14 cellular contexts compared by ENCODE assay signal in the genomic region with DNA sequence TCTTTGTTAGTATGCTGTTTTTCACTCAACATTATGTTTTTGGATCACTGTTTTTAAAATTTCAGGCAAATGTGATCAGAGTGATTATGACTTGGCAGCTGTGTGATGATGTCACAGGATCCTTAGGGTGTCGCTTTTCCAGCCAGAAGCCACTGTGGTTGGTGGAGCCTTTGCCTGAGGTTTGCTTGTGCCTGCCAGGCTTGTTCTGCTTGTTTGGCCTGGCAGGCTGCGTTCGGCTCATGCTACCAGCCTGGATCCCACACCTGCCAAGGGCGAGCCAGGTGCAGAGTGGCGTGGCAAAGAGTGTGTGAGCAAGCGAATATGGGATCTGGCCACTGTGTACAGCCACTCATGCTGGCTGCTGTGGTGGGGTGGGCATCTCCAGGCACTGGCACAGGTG. TPM values are rescaled to one million over a fixed set of nuclear protein-coding genes. Genes with fewer than 3 reads are reported as not detected.
DNase-seq lines count a peak whose midpoint lies in the region; ATAC-seq and TF ChIP-seq lines count a peak whose summit lies in the region.
"Had no signal": no experiment of that assay in that cellular context is flagged by ENCODE, and none has a peak within 500 bp of the region (broad histone marks: within the 10 kb centered on the region; RNA-seq: fewer than 3 reads in every experiment).

No MANE protein-coding gene starts in this region.

- no peaks in the 10 kb centered on the region for H3K4me1 Mint-ChIP-seq in glutamatergic neuron (ENCODE audit: low read depth, unreplicated experiment)
- H3K4me1 Mint-ChIP-seq: CD14-positive monocyte had no signal

- TF ChIP-seq CTCF in HEK293 (tag by site-specific recombination; IDR thresholded peaks at IDR 0.05) (no peak), smooth muscle cell (IDR thresholded peaks at IDR 0.05; ENCODE audit: borderline replicate concordance, insufficient read depth, poor library complexity, severe bottlenecking) (no peak), glutamatergic neuron (IDR thresholded peaks at IDR 0.05; ENCODE audit: partially characterized antibody, unreplicated experiment) (no peak)

- peaks cover 8% of the 10 kb centered on the region for H3K79me2 ChIP-seq in smooth muscle cell (ENCODE audit: low read depth)

- peak; percentile 43 for DNase-seq in NCI-H345 treated with DMSO at 0.1 percent for 48 hours (lab: John Stamatoyannopoulos, UW; ENCODE audit: unreplicated experiment)
- DNase-seq in smooth muscle cell (lab: John Stamatoyannopoulos, UW; ENCODE audit: unreplicated experiment), result no peak
- DNase-seq in dermis blood vessel endothelial cell, result no peak
- no peak for DNase-seq in GDM1 (lab: John Stamatoyannopoulos, UW)
- no peak for DNase-seq in glutamatergic neuron
- DNase-seq: NCI-H1436, ovary, Right ventricle myocardium superior, WERI-Rb-1 had no signal

- H3K9me3 ChIP-seq in HEK293 (ENCODE audit: control insufficient read depth, insufficient read depth, low read depth, low read length) (no peaks in the 10 kb centered on the region), esophagus (ENCODE audit: control insufficient read depth in 2 of 2, insufficient read depth in 1 of 2, low read depth in 1 of 2, low read length in 1 of 2) (no peaks in the 10 kb centered on the region), smooth muscle cell (replicated peaks; ENCODE audit: low read depth) (no peaks in the 10 kb centered on the region)
- H3K9me3 ChIP-seq: ovary had no signal

- no peak overlapping the region for H3K9ac ChIP-seq in smooth muscle cell (ENCODE audit: low read depth)

- peaks cover 7% of the 10 kb centered on the region for H4K20me1 ChIP-seq in smooth muscle cell (ENCODE audit: low read depth)

- no peak overlapping the region for H3K4me2 ChIP-seq in smooth muscle cell
- H3K4me2 ChIP-seq: GM23338 had no signal

- H3K4me3 ChIP-seq in HEK293 (ENCODE audit: low read depth, low read length) (no peak overlapping the region), esophagus (ENCODE audit: low read depth in 1 of 2, low read length in 2 of 2) (no peak overlapping the region), smooth muscle cell (no peak overlapping the region)
- H3K4me3 ChIP-seq: GM23338, ovary had no signal

- CTCF ChIA-PET in HEK293 (lab: Yijun Ruan, JAX), result interaction anchor here (0.5 to 1.5 kb wide), 3 partner anchors 13 to 390 kb away, joined by 3 to 4 read pairs (median 3); no protein-coding TSS in a partner anchor

- H3K27ac ChIP-seq in HEK293 (ENCODE audit: extremely low read depth, low read depth, low read length) (no peak overlapping the region), esophagus (ENCODE audit: low read depth in 2 of 2, low read length in 1 of 2) (peak overlapping the region; percentile 76 to 87), smooth muscle cell (ENCODE audit: low read depth) (peak overlapping the region; percentile 51)
- H3K27ac ChIP-seq: ovary, WERI-Rb-1 had no signal

- WGBS in esophagus, 2 donors, result 56 to 59% methylated on average over 6 of the region's 6 CpGs
- 90% methylated on average over 6 of the region's 6 CpGs for whole genome bisulfite sequencing in smooth muscle cell (ENCODE audit: low lambda C conversion rate)

- H3K9me3 Mint-ChIP-seq in glutamatergic neuron (ENCODE audit: unreplicated experiment), result peaks cover 2% of the 10 kb centered on the region
- H3K9me3 Mint-ChIP-seq: GM23338 had no signal

- POLR2A ChIA-PET in HEK293 (lab: Yijun Ruan, JAX), result no interaction called here

- H3K4me1 ChIP-seq in HEK293 (ENCODE audit: control insufficient read depth, insufficient read depth, low read length), result no peaks in the 10 kb centered on the region
- peaks cover 3 to 16% of the 10 kb centered on the region in 2 donors for H3K4me1 ChIP-seq in esophagus (ENCODE audit: control insufficient read depth in 2 of 2, insufficient read depth in 2 of 2, low read length in 1 of 2)
- H3K4me1 ChIP-seq in smooth muscle cell (ENCODE audit: low read depth), result peaks cover 5% of the 10 kb centered on the region

- H3K27me3 Mint-ChIP-seq in glutamatergic neuron (ENCODE audit: unreplicated experiment), result no peaks in the 10 kb centered on the region

- H3K36me3 Mint-ChIP-seq in glutamatergic neuron (ENCODE audit: unreplicated experiment), result no peaks in the 10 kb centered on the region

- H3K27me3 ChIP-seq in esophagus (ENCODE audit: control insufficient read depth in 1 of 2, insufficient read depth in 2 of 2, low read length in 2 of 2) (no peaks in the 10 kb centered on the region), smooth muscle cell (ENCODE audit: low read depth) (no peaks in the 10 kb centered on the region)
- H3K27me3 ChIP-seq: ovary had no signal

- H3K36me3 ChIP-seq in HEK293 (ENCODE audit: control insufficient read depth in 2 of 2, insufficient read depth in 1 of 2, low read length in 2 of 2) (peaks cover 3% of the 10 kb centered on the region in 2 experiments; a peak in 2 of 3 replicates), esophagus (ENCODE audit: control insufficient read depth in 2 of 2, insufficient read depth in 2 of 2, low read length in 1 of 2) (no peaks in the 10 kb centered on the region), smooth muscle cell (ENCODE audit: low read depth) (no peaks in the 10 kb centered on the region)
- H3K36me3 ChIP-seq: ovary had no signal

- H3K4me3 Mint-ChIP-seq in glutamatergic neuron (ENCODE audit: unreplicated experiment), result no peak overlapping the region
- H3K4me3 Mint-ChIP-seq: CD14-positive monocyte, GM23338 had no signal

- no peak overlapping the region for H3K27ac Mint-ChIP-seq in glutamatergic neuron (ENCODE audit: unreplicated experiment)
- H3K27ac Mint-ChIP-seq: GM23338 had no signal

- H3F3A ChIP-seq in smooth muscle cell (ENCODE audit: low read depth), result no peaks in the 10 kb centered on the region

- no peak for ATAC-seq in GM18520 (IDR thresholded peaks at IDR 0.05; ENCODE audit: unreplicated experiment)

- no peak overlapping the region for H2AFZ ChIP-seq in smooth muscle cell (ENCODE audit: low read depth)
- H2AFZ ChIP-seq: GM23338 had no signal

TF ChIP-seq in HEK293, 187 proteins besides CTCF, POLR2A, EP300 and RAD21 (continues in another document):
- TF ChIP-seq ZNF600 (tag by site-specific recombination; IDR thresholded peaks at IDR 0.05) (peak; percentile 56; the same call in 1 of the 2 replicates), ZBTB21 (tag by site-specific recombination; IDR thresholded peaks at IDR 0.05) (peak; percentile 42; the same call in 1 of the 2 replicates), ZNF707 (tag by site-specific recombination; IDR thresholded peaks at IDR 0.05) (no peak), ZNF621 (tag by site-specific recombination; IDR thresholded peaks at IDR 0.05) (no peak), ZNF10 (tag by site-specific recombination; IDR thresholded peaks at IDR 0.05) (no peak), ZNF629 (tag by site-specific recombination; IDR thresholded peaks at IDR 0.05) (peak; percentile 86), ZBTB17 (tag by site-specific recombination; IDR thresholded peaks at IDR 0.05) (peak; percentile 63)
- TF ChIP-seq, protein P1, sequence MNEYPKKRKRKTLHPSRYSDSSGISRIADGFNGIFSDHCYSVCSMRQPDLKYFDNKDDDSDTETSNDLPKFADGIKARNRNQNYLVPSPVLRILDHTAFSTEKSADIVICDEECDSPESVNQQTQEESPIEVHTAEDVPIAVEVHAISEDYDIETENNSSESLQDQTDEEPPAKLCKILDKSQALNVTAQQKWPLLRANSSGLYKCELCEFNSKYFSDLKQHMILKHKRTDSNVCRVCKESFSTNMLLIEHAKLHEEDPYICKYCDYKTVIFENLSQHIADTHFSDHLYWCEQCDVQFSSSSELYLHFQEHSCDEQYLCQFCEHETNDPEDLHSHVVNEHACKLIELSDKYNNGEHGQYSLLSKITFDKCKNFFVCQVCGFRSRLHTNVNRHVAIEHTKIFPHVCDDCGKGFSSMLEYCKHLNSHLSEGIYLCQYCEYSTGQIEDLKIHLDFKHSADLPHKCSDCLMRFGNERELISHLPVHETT (tag by site-specific recombination; IDR thresholded peaks at IDR 0.05), result no peak
- TF ChIP-seq, protein P2, sequence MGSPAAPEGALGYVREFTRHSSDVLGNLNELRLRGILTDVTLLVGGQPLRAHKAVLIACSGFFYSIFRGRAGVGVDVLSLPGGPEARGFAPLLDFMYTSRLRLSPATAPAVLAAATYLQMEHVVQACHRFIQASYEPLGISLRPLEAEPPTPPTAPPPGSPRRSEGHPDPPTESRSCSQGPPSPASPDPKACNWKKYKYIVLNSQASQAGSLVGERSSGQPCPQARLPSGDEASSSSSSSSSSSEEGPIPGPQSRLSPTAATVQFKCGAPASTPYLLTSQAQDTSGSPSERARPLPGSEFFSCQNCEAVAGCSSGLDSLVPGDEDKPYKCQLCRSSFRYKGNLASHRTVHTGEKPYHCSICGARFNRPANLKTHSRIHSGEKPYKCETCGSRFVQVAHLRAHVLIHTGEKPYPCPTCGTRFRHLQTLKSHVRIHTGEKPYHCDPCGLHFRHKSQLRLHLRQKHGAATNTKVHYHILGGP (tag by site-specific recombination; IDR thresholded peaks at IDR 0.05), result no peak
- TF ChIP-seq, protein P3, sequence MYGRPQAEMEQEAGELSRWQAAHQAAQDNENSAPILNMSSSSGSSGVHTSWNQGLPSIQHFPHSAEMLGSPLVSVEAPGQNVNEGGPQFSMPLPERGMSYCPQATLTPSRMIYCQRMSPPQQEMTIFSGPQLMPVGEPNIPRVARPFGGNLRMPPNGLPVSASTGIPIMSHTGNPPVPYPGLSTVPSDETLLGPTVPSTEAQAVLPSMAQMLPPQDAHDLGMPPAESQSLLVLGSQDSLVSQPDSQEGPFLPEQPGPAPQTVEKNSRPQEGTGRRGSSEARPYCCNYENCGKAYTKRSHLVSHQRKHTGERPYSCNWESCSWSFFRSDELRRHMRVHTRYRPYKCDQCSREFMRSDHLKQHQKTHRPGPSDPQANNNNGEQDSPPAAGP (tag by site-specific recombination; IDR thresholded peaks at IDR 0.05), result no peak

RNA-seq across cellular contexts. Expression of a gene that starts 55.7 kb away (rescaled TPM):
- 10 to 100 TPM; 27.3 to 45.2 TPM for polyA plus RNA-seq in esophagus
- total RNA-seq in smooth muscle cell, result 20.7 and 25.1 TPM in 2 replicates
- polyA plus RNA-seq in smooth muscle cell, result 19.4 and 28.2 TPM in 2 replicates
- 15.3 and 30.6 TPM in 2 replicates for total RNA-seq in dermis blood vessel endothelial cell
- total RNA-seq in glutamatergic neuron (ENCODE audit: unreplicated experiment), result 16.4 TPM

RNA-seq across cellular contexts. Expression of a gene that starts 56.1 kb away (rescaled TPM):
- 10 to 100 TPM in 1 of 2 donors, 1 to 10 TPM in 1; 7.1 to 13.4 TPM for polyA plus RNA-seq in esophagus
- 28.5 and 29.3 TPM in 2 replicates for total RNA-seq in smooth muscle cell
- 18.3 and 29.1 TPM in 2 replicates for polyA plus RNA-seq in smooth muscle cell
- 32.7 and 57.0 TPM in 2 replicates for total RNA-seq in dermis blood vessel endothelial cell
- total RNA-seq in glutamatergic neuron (ENCODE audit: unreplicated experiment), result 63.4 TPM
